ENCODE assay signal across 1 cellular context in genomic region chr18:3652380-3653262, GRCh38.
TF ChIP-seq lines count a peak whose summit lies in the region.

No MANE protein-coding gene starts in this region.

TF ChIP-seq in HepG2, 621 proteins besides CTCF, POLR2A, EP300 and RAD21 (continued from another document and continues in another):
- peak; percentile 60; the same call in 1 of the 2 replicates for TF ChIP-seq POLR2G (IDR thresholded peaks at IDR 0.05; ENCODE audit: low read depth, low read length)
- TF ChIP-seq ZNF205 (CRISPR knock-in tag; IDR thresholded peaks at IDR 0.05): no peak
- no peak for TF ChIP-seq ZNF766 (CRISPR knock-in tag; IDR thresholded peaks at IDR 0.05; ENCODE audit: borderline replicate concordance)
- TF ChIP-seq XRCC5 (optimal IDR thresholded peaks at IDR 0.05; ENCODE audit: low read length): no peak
- TF ChIP-seq KLF15 (CRISPR knock-in tag; IDR thresholded peaks at IDR 0.05; ENCODE audit: borderline replicate concordance): no peak
- no peak for TF ChIP-seq NBN (conservative IDR thresholded peaks at IDR 0.05)
- no peak for TF ChIP-seq CREB1 (IDR thresholded peaks at IDR 0.05)
- TF ChIP-seq CREB1 (CRISPR knock-in tag; IDR thresholded peaks at IDR 0.05): 0 out of 2 replicates have a peak, but pooled peaks have one; percentile 37
- TF ChIP-seq TP53 (CRISPR knock-in tag; conservative IDR thresholded peaks at IDR 0.05): no peak; the same call in 1 of the 2 replicates
- TF ChIP-seq ZNF614 (CRISPR knock-in tag; IDR thresholded peaks at IDR 0.05; ENCODE audit: borderline replicate concordance): peak; percentile 63; the same call in 1 of the 2 replicates
- no peak for TF ChIP-seq GZF1 (CRISPR knock-in tag; IDR thresholded peaks at IDR 0.05)
- TF ChIP-seq FOXA3 (CRISPR knock-in tag; IDR thresholded peaks at IDR 0.05): peak; percentile 52
- TF ChIP-seq MTF1 (CRISPR knock-in tag; IDR thresholded peaks at IDR 0.05): no peak
- no peak for TF ChIP-seq ZNF776 (CRISPR knock-in tag; IDR thresholded peaks at IDR 0.05)
- TF ChIP-seq CSRNP1 (CRISPR knock-in tag; IDR thresholded peaks at IDR 0.05): no peak
- TF ChIP-seq ZSCAN31 (CRISPR knock-in tag; IDR thresholded peaks at IDR 0.05; ENCODE audit: low read depth): no peak
- TF ChIP-seq SNAPC5 (CRISPR knock-in tag; IDR thresholded peaks at IDR 0.05; ENCODE audit: borderline replicate concordance): no peak
- peak; percentile 46; the same call in 1 of the 2 replicates for TF ChIP-seq KDM2A (CRISPR knock-in tag; IDR thresholded peaks at IDR 0.05; ENCODE audit: borderline replicate concordance, low read depth)
- no peak for TF ChIP-seq IKZF1 (IDR thresholded peaks at IDR 0.05)
- TF ChIP-seq ZNF891 (CRISPR knock-in tag; IDR thresholded peaks at IDR 0.05): no peak
- no peak for TF ChIP-seq HNF4A (CRISPR knock-in tag; IDR thresholded peaks at IDR 0.05)
- TF ChIP-seq MXD4 (CRISPR knock-in tag; IDR thresholded peaks at IDR 0.05): no peak
- no peak for TF ChIP-seq ZNF709 (CRISPR knock-in tag; IDR thresholded peaks at IDR 0.05)
- TF ChIP-seq SOX13 (IDR thresholded peaks at IDR 0.05): no peak
- TF ChIP-seq SOX13 (CRISPR knock-in tag; conservative IDR thresholded peaks at IDR 0.05 in 1 of 2, IDR thresholded peaks at IDR 0.05 in 1 of 2): peak in 1 of 2 experiments; percentile 58; a peak in 2 of 4 replicates
- TF ChIP-seq KLF9 (CRISPR knock-in tag; IDR thresholded peaks at IDR 0.05; ENCODE audit: low read depth): no peak
- TF ChIP-seq MTA1 (CRISPR knock-in tag; IDR thresholded peaks at IDR 0.05; ENCODE audit: borderline replicate concordance): no peak
- 0 out of 2 replicates have a peak, but pooled peaks have one; percentile 39 for TF ChIP-seq NFKBIZ (CRISPR knock-in tag; IDR thresholded peaks at IDR 0.05)
- no peak for TF ChIP-seq HDAC6 (IDR thresholded peaks at IDR 0.05; ENCODE audit: low read depth, low read length)
- peak; percentile 52 for TF ChIP-seq ZFY (CRISPR knock-in tag; IDR thresholded peaks at IDR 0.05)
- TF ChIP-seq GMEB2 (CRISPR knock-in tag; IDR thresholded peaks at IDR 0.05; ENCODE audit: low read depth): no peak
- no peak for TF ChIP-seq ZNF557 (CRISPR knock-in tag; IDR thresholded peaks at IDR 0.05)
- TF ChIP-seq, protein P1, sequence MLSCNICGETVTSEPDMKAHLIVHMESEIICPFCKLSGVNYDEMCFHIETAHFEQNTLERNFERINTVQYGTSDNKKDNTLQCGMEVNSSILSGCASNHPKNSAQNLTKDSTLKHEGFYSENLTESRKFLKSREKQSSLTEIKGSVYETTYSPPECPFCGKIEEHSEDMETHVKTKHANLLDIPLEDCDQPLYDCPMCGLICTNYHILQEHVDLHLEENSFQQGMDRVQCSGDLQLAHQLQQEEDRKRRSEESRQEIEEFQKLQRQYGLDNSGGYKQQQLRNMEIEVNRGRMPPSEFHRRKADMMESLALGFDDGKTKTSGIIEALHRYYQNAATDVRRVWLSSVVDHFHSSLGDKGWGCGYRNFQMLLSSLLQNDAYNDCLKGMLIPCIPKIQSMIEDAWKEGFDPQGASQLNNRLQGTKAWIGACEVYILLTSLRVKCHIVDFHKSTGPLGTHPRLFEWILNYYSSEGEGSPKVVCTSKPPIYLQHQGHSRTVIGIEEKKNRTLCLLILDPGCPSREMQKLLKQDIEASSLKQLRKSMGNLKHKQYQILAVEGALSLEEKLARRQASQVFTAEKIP (CRISPR knock-in tag; IDR thresholded peaks at IDR 0.05; ENCODE audit: borderline replicate concordance): no peak
- TF ChIP-seq GPN1 (CRISPR knock-in tag; IDR thresholded peaks at IDR 0.05; ENCODE audit: borderline replicate concordance): no peak
- no peak for TF ChIP-seq GTF3A (CRISPR knock-in tag; conservative IDR thresholded peaks at IDR 0.05)
- TF ChIP-seq PHF21A (CRISPR knock-in tag; IDR thresholded peaks at IDR 0.05): peak; percentile 56; the same call in 1 of the 2 replicates
- TF ChIP-seq ERF (CRISPR knock-in tag; IDR thresholded peaks at IDR 0.05): peak; percentile 25; the same call in 1 of the 2 replicates
- no peak for TF ChIP-seq ELF4 (CRISPR knock-in tag; IDR thresholded peaks at IDR 0.05; ENCODE audit: borderline replicate concordance)
- no peak for TF ChIP-seq SKIL (CRISPR knock-in tag; IDR thresholded peaks at IDR 0.05; ENCODE audit: borderline replicate concordance)
- TF ChIP-seq ZKSCAN8 (CRISPR knock-in tag; IDR thresholded peaks at IDR 0.05; ENCODE audit: borderline replicate concordance): no peak
- no peak for TF ChIP-seq LRRFIP1 (CRISPR knock-in tag; conservative IDR thresholded peaks at IDR 0.05)
- TF ChIP-seq CAMTA2 (CRISPR knock-in tag; IDR thresholded peaks at IDR 0.05; ENCODE audit: borderline replicate concordance): no peak
- TF ChIP-seq DMAP1 (CRISPR knock-in tag; IDR thresholded peaks at IDR 0.05): peak; percentile 19; the same call in 1 of the 2 replicates
- TF ChIP-seq, protein P2, sequence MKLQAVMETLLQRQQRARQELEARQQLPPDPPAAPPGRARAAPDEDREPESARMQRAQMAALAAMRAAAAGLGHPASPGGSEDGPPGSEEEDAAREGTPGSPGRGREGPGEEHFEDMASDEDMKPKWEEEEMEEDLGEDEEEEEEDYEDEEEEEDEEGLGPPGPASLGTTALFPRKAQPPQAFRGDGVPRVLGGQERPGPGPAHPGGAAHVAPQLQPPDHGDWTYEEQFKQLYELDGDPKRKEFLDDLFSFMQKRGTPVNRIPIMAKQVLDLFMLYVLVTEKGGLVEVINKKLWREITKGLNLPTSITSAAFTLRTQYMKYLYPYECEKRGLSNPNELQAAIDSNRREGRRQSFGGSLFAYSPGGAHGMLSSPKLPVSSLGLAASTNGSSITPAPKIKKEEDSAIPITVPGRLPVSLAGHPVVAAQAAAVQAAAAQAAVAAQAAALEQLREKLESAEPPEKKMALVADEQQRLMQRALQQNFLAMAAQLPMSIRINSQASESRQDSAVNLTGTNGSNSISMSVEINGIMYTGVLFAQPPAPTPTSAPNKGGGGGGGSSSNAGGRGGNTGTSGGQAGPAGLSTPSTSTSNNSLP (IDR thresholded peaks at IDR 0.05; ENCODE audit: low read depth, low read length): peak; percentile 79
- 0 out of 2 replicates have a peak, but pooled peaks have one; percentile 29 for TF ChIP-seq NR2F6 (IDR thresholded peaks at IDR 0.05)
- 0 out of 2 replicates have a peak, but pooled peaks have one; percentile 12 for TF ChIP-seq NR2F6 (CRISPR knock-in tag; IDR thresholded peaks at IDR 0.05)
- TF ChIP-seq ZIK1 (CRISPR knock-in tag; IDR thresholded peaks at IDR 0.05; ENCODE audit: borderline replicate concordance, low read depth): no peak
- TF ChIP-seq, protein P3, sequence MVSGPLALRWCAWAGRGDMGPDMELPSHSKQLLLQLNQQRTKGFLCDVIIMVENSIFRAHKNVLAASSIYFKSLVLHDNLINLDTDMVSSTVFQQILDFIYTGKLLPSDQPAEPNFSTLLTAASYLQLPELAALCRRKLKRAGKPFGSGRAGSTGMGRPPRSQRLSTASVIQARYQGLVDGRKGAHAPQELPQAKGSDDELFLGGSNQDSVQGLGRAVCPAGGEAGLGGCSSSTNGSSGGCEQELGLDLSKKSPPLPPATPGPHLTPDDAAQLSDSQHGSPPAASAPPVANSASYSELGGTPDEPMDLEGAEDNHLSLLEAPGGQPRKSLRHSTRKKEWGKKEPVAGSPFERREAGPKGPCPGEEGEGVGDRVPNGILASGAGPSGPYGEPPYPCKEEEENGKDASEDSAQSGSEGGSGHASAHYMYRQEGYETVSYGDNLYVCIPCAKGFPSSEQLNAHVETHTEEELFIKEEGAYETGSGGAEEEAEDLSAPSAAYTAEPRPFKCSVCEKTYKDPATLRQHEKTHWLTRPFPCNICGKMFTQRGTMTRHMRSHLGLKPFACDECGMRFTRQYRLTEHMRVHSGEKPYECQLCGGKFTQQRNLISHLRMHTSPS (CRISPR knock-in tag; IDR thresholded peaks at IDR 0.05; ENCODE audit: low read depth): no peak
- TF ChIP-seq ZSCAN20 (CRISPR knock-in tag; IDR thresholded peaks at IDR 0.05; ENCODE audit: borderline replicate concordance): no peak
- TF ChIP-seq MED1 (CRISPR knock-in tag; IDR thresholded peaks at IDR 0.05): peak; percentile 82
- TF ChIP-seq FOSL2 (CRISPR knock-in tag; IDR thresholded peaks at IDR 0.05): peak; percentile 97
- TF ChIP-seq ZNF512 (CRISPR knock-in tag; IDR thresholded peaks at IDR 0.05): no peak
- TF ChIP-seq ZNF543 (CRISPR knock-in tag; IDR thresholded peaks at IDR 0.05): no peak
- no peak for TF ChIP-seq MEIS1 (CRISPR knock-in tag; IDR thresholded peaks at IDR 0.05; ENCODE audit: borderline replicate concordance)
